In the genomic region with DNA sequence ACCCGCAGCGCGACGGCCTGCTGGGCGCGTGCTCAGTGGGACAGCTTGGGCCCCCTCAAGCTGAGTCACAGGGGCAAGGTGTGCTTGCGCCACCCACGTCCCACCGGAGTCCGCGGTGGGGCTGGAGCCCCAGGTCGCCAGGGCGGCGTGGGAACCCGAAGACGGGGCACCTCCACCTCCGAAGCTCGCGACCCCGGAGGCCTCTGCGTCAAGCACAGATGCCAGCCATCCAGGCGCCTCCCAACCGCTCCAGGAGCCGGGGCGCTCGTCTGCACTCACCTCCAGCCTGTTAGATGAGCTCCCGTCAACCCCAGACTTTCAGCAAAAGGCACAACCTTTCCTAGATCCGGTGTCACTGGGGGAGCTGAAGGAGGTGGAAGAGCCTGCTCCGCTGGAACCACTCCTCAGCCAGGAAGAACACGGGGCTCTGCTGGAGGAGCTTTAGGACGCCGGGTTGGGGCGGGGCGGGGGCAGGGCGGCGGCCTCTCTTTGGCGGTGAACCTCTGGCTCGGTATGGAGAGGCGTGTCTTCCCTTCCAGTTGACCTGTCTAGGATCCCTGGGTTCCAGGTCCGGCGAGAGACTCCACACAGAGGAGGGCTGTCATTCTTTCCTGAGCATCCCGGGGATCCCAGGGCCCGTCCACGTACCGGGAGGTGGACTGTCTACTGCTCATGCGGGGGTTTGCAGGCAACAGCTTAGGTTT, we compare ENCODE assay signal across 1 cellular context.
A peak's percentile ranks its signal among the peaks of the same experiment; 100 is the strongest.
TF ChIP-seq lines count a peak whose summit lies in the region.

No MANE protein-coding gene starts in this region.

TF ChIP-seq in H1, 55 proteins besides CTCF, POLR2A, EP300 and RAD21:
- TF ChIP-seq EGR1 (IDR thresholded peaks at IDR 0.05; ENCODE audit: borderline replicate concordance, low read depth, low read length), result peak; percentile 48; the same call in 1 of the 2 replicates
- TF ChIP-seq, protein P1, sequence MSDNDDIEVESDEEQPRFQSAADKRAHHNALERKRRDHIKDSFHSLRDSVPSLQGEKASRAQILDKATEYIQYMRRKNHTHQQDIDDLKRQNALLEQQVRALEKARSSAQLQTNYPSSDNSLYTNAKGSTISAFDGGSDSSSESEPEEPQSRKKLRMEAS (IDR thresholded peaks at IDR 0.05), result 0 out of 2 replicates have a peak, but pooled peaks have one; percentile 33
